ENCODE assay signal across 19 cellular contexts in the genomic region with DNA sequence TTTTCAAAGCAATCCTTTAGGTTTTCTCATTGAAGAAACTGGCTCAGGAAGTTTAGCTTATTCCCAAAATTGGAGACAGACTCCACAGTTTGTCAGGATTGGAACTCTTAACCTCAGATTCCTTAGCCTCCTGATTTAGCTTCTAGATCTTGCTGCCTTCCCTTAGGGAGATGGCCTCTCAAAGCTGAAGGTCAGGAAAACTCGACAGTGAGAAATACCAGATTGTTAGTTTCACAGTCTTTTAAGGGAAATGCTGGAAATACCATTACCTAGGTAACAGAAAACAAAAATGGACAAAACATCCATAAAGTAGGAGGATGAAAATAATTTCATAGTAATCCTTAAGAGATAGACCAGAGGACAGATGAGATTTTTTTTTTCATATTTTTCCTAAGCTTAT. TPM values are rescaled to one million over a fixed set of nuclear protein-coding genes. Genes with fewer than 3 reads are reported as not detected.
DNase-seq lines count a peak whose midpoint lies in the region; ATAC-seq and TF ChIP-seq lines count a peak whose summit lies in the region.
"Had no signal": no experiment of that assay in that cellular context is flagged by ENCODE, and none has a peak within 500 bp of the region (broad histone marks: within the 10 kb centered on the region; RNA-seq: fewer than 3 reads in every experiment).

No MANE protein-coding gene starts in this region.

- H3K27me3 ChIP-seq in Panc1 (ENCODE audit: control insufficient read depth, insufficient read depth, low read length) = no peaks in the 10 kb centered on the region

- CTCF ChIA-PET in Panc1 (lab: Charles Lee) = interaction anchor here (0.6 kb wide), 1 partner anchor 135 kb away, joined by 6 read pairs; no protein-coding TSS in a partner anchor

- TF ChIP-seq CTCF in Panc1 (IDR thresholded peaks at IDR 0.05) (no peak), fibroblast of mammary gland (conservative IDR thresholded peaks at IDR 0.05; ENCODE audit: control insufficient read depth, insufficient read depth, low read depth, low read length) (no peak)

- H3K27ac ChIP-seq in Panc1 (ENCODE audit: low read length) = peak overlapping the region; percentile 62
- H3K27ac ChIP-seq: epithelial cell of prostate, prostate gland had no signal

- intact Hi-C loops in Panc1 (cut with micrococcal nuclease; ENCODE audit: unreplicated experiment) = no loop called here

- POLR2A ChIA-PET in Panc1 (lab: Charles Lee) = no interaction called here

- H3K4me3 ChIP-seq in Panc1 (ENCODE audit: low read depth in 2 of 2, low read length in 2 of 2) (no peak overlapping the region), fibroblast of mammary gland (ENCODE audit: control insufficient read depth, low read depth, low read length) (no peak overlapping the region)
- H3K4me3 ChIP-seq: K562, prostate gland had no signal

- in situ Hi-C loops in Panc1 (cut with HindIII; ENCODE audit: low pct_unique_long_range_greater_than_20kb, low sequenced_read_pairs) = no loop called here

- no peak for ATAC-seq in Panc1
- ATAC-seq in GM19324 (IDR thresholded peaks at IDR 0.05; ENCODE audit: low FRiP score, unreplicated experiment) = no peak
- ATAC-seq: K562 had no signal

- peaks cover 41% of the 10 kb centered on the region for H3K4me1 ChIP-seq in Panc1 (ENCODE audit: control insufficient read depth, insufficient read depth, low read length)
- H3K4me1 ChIP-seq: prostate gland had no signal

- H3K9me3 ChIP-seq in Panc1 (ENCODE audit: control insufficient read depth, insufficient read depth, low read depth, low read length) = no peaks in the 10 kb centered on the region
- H3K9me3 ChIP-seq: prostate gland had no signal

- H3K36me3 ChIP-seq in Panc1 (ENCODE audit: control insufficient read depth, insufficient read depth, low read length) = no peaks in the 10 kb centered on the region
- H3K36me3 ChIP-seq: prostate gland had no signal

- DNase-seq in EH (ENCODE audit: low read depth) (peak; percentile 51), Panc1 (ENCODE audit: low read depth, low spot score) (no peak), fibroblast of mammary gland (ENCODE audit: low read depth) (peak; percentile 68), myocyte (ENCODE audit: low read depth) (peak; percentile 37), ecto neural progenitor cell (ENCODE audit: low spot score) (no peak), NOMO-1 treated with DMSO at 0.1 percent for 48 hours (lab: John Stamatoyannopoulos, UW; ENCODE audit: unreplicated experiment) (no peak)
- DNase-seq in stimulated activated CD8-positive, alpha-beta memory T cell treated with anti-CD3 and anti-CD28 coated beads, Interleukin-4, amount 100 ng/mL, for 48 hours = no peak
- DNase-seq: activated CD4-positive, alpha-beta T cell treated with anti-CD3 and anti-CD28 coated beads for 48 hours; activated T-cell treated with anti-CD3 and anti-CD28 coated beads, Interleukin-2, amount 50 U/mL, for 48 hours; central memory CD4-positive, alpha-beta T cell; naive B cell; NCI-H1105 treated with DMSO at 0.1 percent for 48 hours; NK-92 treated with Interleukin-12 subunit alpha and Interleukin-12 subunit beta, amount 100 ng/mL, for 24 hours; SIG-M5; T-helper 9 cell had no signal

- BruUV-seq in Panc1 (replicated peaks; lab: Mats Ljungman, UMichigan) = no TSS peak

RNA-seq across cellular contexts. Expression of gene RASAL2, which starts 7.8 kb away (rescaled TPM):
- total RNA-seq in Panc1 (2021; ENCODE audit: unreplicated experiment) (31.6 TPM), myocyte (21.3 and 24.3 TPM in 2 replicates)
- 12.9 TPM for polyA plus RNA-seq in Panc1 (2012; ENCODE audit: insufficient read length)
- 13.1 TPM for polyA plus RNA-seq in myocyte (2012)

Comparison
In these comparisons a context has a peak if more than half of its experiments do, and no peak if none do; other contexts are left out.
1. DNase-seq: peak in EH (single experiment), fibroblast of mammary gland (single experiment) and myocyte (single experiment); none in Panc1 (single experiment), ecto neural progenitor cell (single experiment), stimulated activated CD8-positive, alpha-beta memory T cell treated with anti-CD3 and anti-CD28 coated beads, Interleukin-4, amount 100 ng/mL, for 48 hours (single experiment) and NOMO-1 treated with DMSO at 0.1 percent for 48 hours (single experiment).